In the genomic region with DNA sequence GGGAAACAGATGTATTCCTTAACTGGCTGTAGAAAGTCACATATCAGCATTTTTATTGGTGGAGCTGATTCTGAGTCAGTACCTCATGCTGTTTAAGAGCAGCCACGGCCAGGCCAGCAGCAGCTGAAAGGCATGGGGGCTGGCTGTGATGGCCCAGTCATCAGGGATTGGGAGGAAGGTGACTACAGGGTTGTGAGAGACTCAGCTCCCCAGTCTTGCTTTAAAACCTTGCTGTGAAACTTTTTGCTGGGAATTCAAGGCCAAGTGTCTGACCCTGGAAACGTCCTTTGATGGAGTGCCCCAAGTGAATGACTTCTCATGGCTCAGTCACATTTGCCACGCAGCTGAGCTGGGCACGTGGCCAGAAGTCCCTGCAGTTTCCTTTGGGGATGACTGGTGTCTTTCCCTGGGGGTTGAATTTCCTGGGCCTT, we compare ENCODE assay signal across 10 cellular contexts. TPM values are rescaled to one million over a fixed set of nuclear protein-coding genes. Genes with fewer than 3 reads are reported as not detected.
DNase-seq lines count a peak whose midpoint lies in the region; ATAC-seq and TF ChIP-seq lines count a peak whose summit lies in the region.
"Had no signal": no experiment of that assay in that cellular context is flagged by ENCODE, and none has a peak within 500 bp of the region (broad histone marks: within the 10 kb centered on the region; RNA-seq: fewer than 3 reads in every experiment).

No MANE protein-coding gene starts in this region.

- DNase-seq in NCI-H2029 (lab: John Stamatoyannopoulos, UW) (peak; percentile 13), NCI-H2029 treated with DMSO at 0.1 percent for 48 hours (lab: John Stamatoyannopoulos, UW) (no peak), SK-N-SH (peak; percentile 44), left cardiac atrium (peak; percentile 48), type B pancreatic cell (ENCODE audit: extremely low spot score, unreplicated experiment) (no peak), retina (no peak), GM10248 (ENCODE audit: extremely low spot score) (no peak)

- no peaks in the 10 kb centered on the region for H4K20me1 ChIP-seq in SK-N-SH (ENCODE audit: insufficient read depth)

- peaks cover 0 to 3% of the 10 kb centered on the region in 2 experiments for H3K36me3 ChIP-seq in SK-N-SH (replicated peaks in 1 of 2; ENCODE audit: control insufficient read depth in 1 of 2, insufficient read depth in 2 of 2, low read length in 1 of 2)

- peak overlapping the region; percentile 90 for H3K27ac Mint-ChIP-seq in type B pancreatic cell
- H3K27ac Mint-ChIP-seq: activated naive CD4-positive, alpha-beta T cell treated with anti-CD3 and anti-CD28 coated beads, Interleukin-2, amount 50 U/mL, for 24 hours had no signal

- H3K4me1 ChIP-seq in SK-N-SH (ENCODE audit: control insufficient read depth in 1 of 2, insufficient read depth in 2 of 2, low read depth in 1 of 2, low read length in 1 of 2) = peaks cover 19 to 34% of the 10 kb centered on the region in 2 experiments; a peak in 3 of 4 replicates

- 13% methylated on average over 4 of the region's 4 CpGs for WGBS in SK-N-SH (ENCODE audit: low lambda C conversion rate)

- no peaks in the 10 kb centered on the region for H3K27me3 ChIP-seq in SK-N-SH (ENCODE audit: insufficient read depth)

- TF ChIP-seq CTCF in SK-N-SH (IDR thresholded peaks at IDR 0.05) (no peak), type B pancreatic cell (conservative IDR thresholded peaks at IDR 0.05) (no peak), GM10248 (IDR thresholded peaks at IDR 0.05; ENCODE audit: control extremely low read depth, extremely low read depth, low read depth, missing control alignments) (no peak)

- peak overlapping the region; percentile 48 for H3K4me2 ChIP-seq in SK-N-SH

- H3K9me3 Mint-ChIP-seq in type B pancreatic cell = peaks cover 5% of the 10 kb centered on the region
- H3K9me3 Mint-ChIP-seq: activated naive CD4-positive, alpha-beta T cell treated with anti-CD3 and anti-CD28 coated beads, Interleukin-2, amount 50 U/mL, for 24 hours; IgD-negative memory B cell had no signal

- H3K4me1 Mint-ChIP-seq in type B pancreatic cell (ENCODE audit: unreplicated experiment) = peaks cover 81% of the 10 kb centered on the region
- H3K4me1 Mint-ChIP-seq: activated naive CD4-positive, alpha-beta T cell treated with anti-CD3 and anti-CD28 coated beads, Interleukin-2, amount 50 U/mL, for 24 hours had no signal

- H3K27ac ChIP-seq in SK-N-SH (ENCODE audit: low read depth in 2 of 2, low read length in 1 of 2) = peak overlapping the region in 1 of 2 experiments; percentile 72; a peak in 3 of 4 replicates

- peak in 1 of 2 donors; percentile 21 for ATAC-seq in left cardiac atrium
- ATAC-seq in GM21423 (IDR thresholded peaks at IDR 0.05; ENCODE audit: unreplicated experiment) = no peak

- POLR2A ChIA-PET in SK-N-SH (lab: Yijun Ruan, JAX) (no interaction called here), GM10248 (lab: Yijun Ruan, JAX) (no interaction called here)

- no peak for TF ChIP-seq EP300 in SK-N-SH (IDR thresholded peaks at IDR 0.05; ENCODE audit: borderline replicate concordance in 1 of 2, low read depth in 1 of 2, low read length in 1 of 2)

- no peaks in the 10 kb centered on the region for H3K27me3 Mint-ChIP-seq in type B pancreatic cell

- peak overlapping the region; percentile 9; the same call in 1 of the 2 replicates for H3K9ac ChIP-seq in SK-N-SH

- H3K79me2 ChIP-seq in SK-N-SH (ENCODE audit: insufficient read depth) = peaks cover 23% of the 10 kb centered on the region

- H3K9me3 ChIP-seq in SK-N-SH = no peaks in the 10 kb centered on the region

- peaks cover 22% of the 10 kb centered on the region for H3F3A ChIP-seq in SK-N-SH (replicated peaks; ENCODE audit: insufficient read depth)

- no peak overlapping the region for H3K4me3 ChIP-seq in SK-N-SH (ENCODE audit: low read depth in 2 of 2, low read length in 1 of 2)

- no peaks in the 10 kb centered on the region for H3K9me2 ChIP-seq in SK-N-SH

- no peak overlapping the region for H2AFZ ChIP-seq in SK-N-SH (ENCODE audit: low read depth)

- H3K4me3 Mint-ChIP-seq in type B pancreatic cell = no peak overlapping the region
- H3K4me3 Mint-ChIP-seq: activated naive CD4-positive, alpha-beta T cell treated with anti-CD3 and anti-CD28 coated beads, Interleukin-2, amount 50 U/mL, for 24 hours; IgD-negative memory B cell had no signal

- no peak for TF ChIP-seq RAD21 in SK-N-SH (IDR thresholded peaks at IDR 0.05; ENCODE audit: low read length)

- intact Hi-C loops in left cardiac atrium (cut with DNase I) = no loop called here

- peaks cover 32% of the 10 kb centered on the region for H3K36me3 Mint-ChIP-seq in type B pancreatic cell
- H3K36me3 Mint-ChIP-seq: activated naive CD4-positive, alpha-beta T cell treated with anti-CD3 and anti-CD28 coated beads, Interleukin-2, amount 50 U/mL, for 24 hours; IgD-negative memory B cell had no signal

- CTCF ChIA-PET in SK-N-SH (lab: Yijun Ruan, JAX) = interaction anchor here (0.5 to 0.8 kb wide), 2 partner anchors 25 to 939 kb away, joined by 3 to 4 read pairs; no protein-coding TSS in a partner anchor
- CTCF ChIA-PET in GM10248 (lab: Yijun Ruan, JAX) = interaction anchor here (1.1 to 3.0 kb wide), 3 partner anchors 9 to 12 kb away, joined by 3 to 9 read pairs (median 4); no protein-coding TSS in a partner anchor

TF ChIP-seq in SK-N-SH, 30 proteins besides CTCF, POLR2A, EP300 and RAD21 (continues in another document):
- TF ChIP-seq USF1 (IDR thresholded peaks at IDR 0.05; ENCODE audit: borderline replicate concordance, low read depth) = peak; percentile 44; the same call in 1 of the 2 replicates
- TF ChIP-seq, protein P1, sequence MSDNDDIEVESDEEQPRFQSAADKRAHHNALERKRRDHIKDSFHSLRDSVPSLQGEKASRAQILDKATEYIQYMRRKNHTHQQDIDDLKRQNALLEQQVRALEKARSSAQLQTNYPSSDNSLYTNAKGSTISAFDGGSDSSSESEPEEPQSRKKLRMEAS (IDR thresholded peaks at IDR 0.05; ENCODE audit: low read depth) = peak; percentile 49; the same call in 1 of the 2 replicates
- no peak for TF ChIP-seq RXRA (IDR thresholded peaks at IDR 0.05; ENCODE audit: borderline replicate concordance, low read depth)
- no peak for TF ChIP-seq ZBTB33 (IDR thresholded peaks at IDR 0.05; ENCODE audit: borderline replicate concordance, low read depth)
- TF ChIP-seq TEAD4 (IDR thresholded peaks at IDR 0.05; ENCODE audit: borderline replicate concordance, insufficient read depth) = no peak
- no peak for TF ChIP-seq FOXJ3 (CRISPR knock-in tag; IDR thresholded peaks at IDR 0.05)
- no peak for TF ChIP-seq TAF1 (IDR thresholded peaks at IDR 0.05; ENCODE audit: borderline replicate concordance, low read depth, low read length)
- no peak for TF ChIP-seq JUND (IDR thresholded peaks at IDR 0.05)
- no peak for TF ChIP-seq RFX5 (IDR thresholded peaks at IDR 0.05; ENCODE audit: low read length)
- no peak for TF ChIP-seq CHD2 (IDR thresholded peaks at IDR 0.05; ENCODE audit: low read length, partially characterized antibody)
- TF ChIP-seq GATA2 (CRISPR knock-in tag; IDR thresholded peaks at IDR 0.05) = no peak
- no peak for TF ChIP-seq YY1 (IDR thresholded peaks at IDR 0.05; ENCODE audit: low read depth)
- TF ChIP-seq FOXM1 (IDR thresholded peaks at IDR 0.05; ENCODE audit: low read depth) = no peak
- peak; percentile 22; the same call in 1 of the 2 replicates for TF ChIP-seq NFIC (IDR thresholded peaks at IDR 0.05; ENCODE audit: borderline replicate concordance)
- TF ChIP-seq, protein P2, sequence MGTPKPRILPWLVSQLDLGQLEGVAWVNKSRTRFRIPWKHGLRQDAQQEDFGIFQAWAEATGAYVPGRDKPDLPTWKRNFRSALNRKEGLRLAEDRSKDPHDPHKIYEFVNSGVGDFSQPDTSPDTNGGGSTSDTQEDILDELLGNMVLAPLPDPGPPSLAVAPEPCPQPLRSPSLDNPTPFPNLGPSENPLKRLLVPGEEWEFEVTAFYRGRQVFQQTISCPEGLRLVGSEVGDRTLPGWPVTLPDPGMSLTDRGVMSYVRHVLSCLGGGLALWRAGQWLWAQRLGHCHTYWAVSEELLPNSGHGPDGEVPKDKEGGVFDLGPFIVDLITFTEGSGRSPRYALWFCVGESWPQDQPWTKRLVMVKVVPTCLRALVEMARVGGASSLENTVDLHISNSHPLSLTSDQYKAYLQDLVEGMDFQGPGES (IDR thresholded peaks at IDR 0.05; ENCODE audit: low read depth, low read length) = no peak
- TF ChIP-seq TCF12 (IDR thresholded peaks at IDR 0.05) = no peak

RNA-seq across cellular contexts. Expression of gene RNF113B, which starts 39.1 kb away (rescaled TPM):
- not detected in 2 replicates for polyA plus RNA-seq in SK-N-SH (2012; rRNA removed)
- not detected in 2 replicates for polyA plus RNA-seq in SK-N-SH (2012; cell fraction: cytosol; rRNA removed)
- not detected in 2 replicates for polyA plus RNA-seq in SK-N-SH (2012; cell fraction: nucleus; rRNA removed)
- total RNA-seq in left cardiac atrium = not detected
- total RNA-seq in type B pancreatic cell (ENCODE audit: low replicate concordance) = not detected in 2 replicates
- polyA plus RNA-seq: IgD-negative memory B cell had no signal

Comparison
In these comparisons a context has a peak if more than half of its experiments do, and no peak if none do; other contexts are left out.
1. DNase-seq: peak in NCI-H2029 (single experiment), SK-N-SH (single experiment) and left cardiac atrium (single experiment); none in NCI-H2029 treated with DMSO at 0.1 percent for 48 hours (single experiment), type B pancreatic cell (single experiment), retina (single experiment) and GM10248 (single experiment).